Comparison of ENCODE assay signal across 15 cellular contexts in the genomic region with DNA sequence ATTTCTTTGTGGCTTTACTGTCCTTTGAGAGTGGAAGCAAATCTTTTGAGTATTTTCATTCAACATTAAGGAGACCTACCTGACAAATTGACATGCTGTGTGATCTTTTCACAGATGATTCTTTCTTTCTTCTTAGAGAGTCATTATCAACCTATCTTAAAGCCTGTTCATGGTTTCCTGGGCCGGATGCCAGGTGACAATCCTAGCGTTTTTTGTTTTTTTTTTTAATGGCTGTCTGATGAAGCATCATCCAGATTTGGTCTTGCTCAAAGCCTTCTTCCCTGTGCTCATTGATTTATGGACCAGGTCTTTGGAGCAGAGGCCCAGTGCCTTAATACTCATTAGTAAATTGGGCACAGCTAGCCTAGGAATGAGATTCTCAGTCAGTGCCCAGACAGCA.
DNase-seq lines count a peak whose midpoint lies in the region; ATAC-seq and TF ChIP-seq lines count a peak whose summit lies in the region.
"Had no signal": no experiment of that assay in that cellular context is flagged by ENCODE, and none has a peak within 500 bp of the region (broad histone marks: within the 10 kb centered on the region; RNA-seq: fewer than 3 reads in every experiment).

No MANE protein-coding gene starts in this region.

- H3K27me3 ChIP-seq in BLaER1 (no peaks in the 10 kb centered on the region), DND-41 (ENCODE audit: insufficient read depth, low read length, poor library complexity) (no peaks in the 10 kb centered on the region)
- no peaks in the 10 kb centered on the region for H3K27me3 ChIP-seq in effector memory CD4-positive, alpha-beta T cell (replicated peaks; ENCODE audit: control insufficient read depth, insufficient read depth, low read length, poor library complexity, severe bottlenecking)

- H3K36me3 ChIP-seq in BLaER1: peaks cover 12% of the 10 kb centered on the region; the same call in 1 of the 2 replicates
- H3K36me3 ChIP-seq in DND-41 (ENCODE audit: insufficient read depth, low read length): no peaks in the 10 kb centered on the region
- no peaks in the 10 kb centered on the region for H3K36me3 ChIP-seq in effector memory CD4-positive, alpha-beta T cell (ENCODE audit: control insufficient read depth, insufficient read depth, low read length)

- H3K4me1 Mint-ChIP-seq in nephron progenitor cell: peaks cover 28% of the 10 kb centered on the region

- H3K4me3 Mint-ChIP-seq in nephron progenitor cell: no peak overlapping the region

- H3K9ac ChIP-seq in BLaER1 (peak overlapping the region; percentile 49; the same call in 1 of the 2 replicates), DND-41 (ENCODE audit: low read depth, low read length) (no peak overlapping the region)

- H3K4me3 ChIP-seq in BLaER1: peak overlapping the region; percentile 16; the same call in 1 of the 2 replicates
- H3K4me3 ChIP-seq in DND-41 (ENCODE audit: low read depth in 1 of 2, low read length in 2 of 2): no peak overlapping the region
- no peak overlapping the region for H3K4me3 ChIP-seq in effector memory CD4-positive, alpha-beta T cell (ENCODE audit: insufficient read depth, low read depth, low read length, poor library complexity, severe bottlenecking)
- H3K4me3 ChIP-seq: SK-N-MC had no signal

- H2AFZ ChIP-seq in DND-41 (ENCODE audit: low read depth, low read length): no peak overlapping the region

- H3K4me2 ChIP-seq in BLaER1 (peak overlapping the region; percentile 89), DND-41 (ENCODE audit: insufficient read depth, low read length) (no peak overlapping the region)

- TF ChIP-seq CTCF in DND-41 (IDR thresholded peaks at IDR 0.05; ENCODE audit: borderline replicate concordance, extremely low read depth, low read length, poor library complexity, severe bottlenecking) (no peak), nephron progenitor cell (IDR thresholded peaks at IDR 0.05) (no peak)

- no peak for ATAC-seq in DND-41 (ENCODE audit: insufficient read depth, low read depth)
- ATAC-seq: HCT116, PC-3 had no signal

- no peak overlapping the region for H3K27ac Mint-ChIP-seq in nephron progenitor cell

- peaks cover 4% of the 10 kb centered on the region for H3K36me3 Mint-ChIP-seq in nephron progenitor cell (ENCODE audit: low read depth)

- H4K20me1 ChIP-seq in BLaER1 (peaks cover 46% of the 10 kb centered on the region; the same call in 1 of the 2 replicates), DND-41 (ENCODE audit: insufficient read depth, low read length) (peaks cover 35% of the 10 kb centered on the region; the same call in 1 of the 2 replicates)

- H3K4me1 ChIP-seq in BLaER1 (peaks cover 100% of the 10 kb centered on the region), DND-41 (ENCODE audit: insufficient read depth, low read length) (peaks cover 33% of the 10 kb centered on the region)
- peaks cover 55% of the 10 kb centered on the region for H3K4me1 ChIP-seq in effector memory CD4-positive, alpha-beta T cell (ENCODE audit: control insufficient read depth, insufficient read depth, low read length, poor library complexity, severe bottlenecking)

- H3K9me3 ChIP-seq in BLaER1: no peaks in the 10 kb centered on the region
- no peaks in the 10 kb centered on the region for H3K9me3 ChIP-seq in DND-41 (ENCODE audit: insufficient read depth, low read length, severe bottlenecking)
- H3K9me3 ChIP-seq in effector memory CD4-positive, alpha-beta T cell (ENCODE audit: control insufficient read depth, low read length): no peaks in the 10 kb centered on the region

- H3K9me3 Mint-ChIP-seq in nephron progenitor cell: peaks cover 4% of the 10 kb centered on the region

- H3K27me3 Mint-ChIP-seq in nephron progenitor cell (ENCODE audit: low read depth, poor library complexity): no peaks in the 10 kb centered on the region

- peaks cover 79% of the 10 kb centered on the region for H3K79me2 ChIP-seq in DND-41 (ENCODE audit: insufficient read depth, low read length)

- DNase-seq in DND-41 (no peak), NCI-H2171 treated with DMSO at 0.1 percent for 48 hours (lab: John Stamatoyannopoulos, UW) (peak; percentile 67), nephron progenitor cell (no peak), NCI-H510A (lab: John Stamatoyannopoulos, UW) (no peak), NCI-H1694 (lab: John Stamatoyannopoulos, UW) (no peak)
- no peak for DNase-seq in effector memory CD4-positive, alpha-beta T cell
- no peak for DNase-seq in stimulated activated CD4-positive, alpha-beta T cell treated with anti-CD3 and anti-CD28 coated beads, Interleukin-12 subunit alpha, Interleukin-12 subunit beta, amount 100 ng/mL, for 4 hours
- DNase-seq: activated effector memory CD4-positive, alpha-beta T cell treated with Interleukin-2 at 50 U/mL for 16 hours; C1 segment of cervical spinal cord; NCI-H1092 treated with DMSO at 0.1 percent for 48 hours; PC-3; stimulated activated CD4-positive, alpha-beta T cell treated with anti-CD3 and anti-CD28 coated beads, Interleukin-4, amount 100 ng/mL, for 1 hour had no signal

- H3K27ac ChIP-seq in BLaER1 (peak overlapping the region; percentile 72), DND-41 (ENCODE audit: low read length) (0 out of 2 replicates have a peak overlapping the region, but pooled peaks have one; percentile 14)
- peak overlapping the region; percentile 28 for H3K27ac ChIP-seq in effector memory CD4-positive, alpha-beta T cell (ENCODE audit: insufficient read depth, low read length, poor library complexity, severe bottlenecking)
- H3K27ac ChIP-seq: SK-N-MC had no signal

Comparison
In these comparisons a context has a peak if more than half of its experiments do, and no peak if none do; other contexts are left out.
1. H3K27ac ChIP-seq: peak in every context shown above with its lines; median percentile 72 in BLaER1; 28 in effector memory CD4-positive, alpha-beta T cell; 14 in DND-41.